In genomic region chr4:80239480-80239879, GRCh38 we compare ENCODE assay signal across 1 cellular context.
TF ChIP-seq lines count a peak whose summit lies in the region.

No MANE protein-coding gene starts in this region.

TF ChIP-seq in SK-N-SH treated with all-trans-retinoic acid at 6 μM for 48 hours, 23 proteins besides CTCF, POLR2A, EP300 and RAD21 (continued from another document):
- TF ChIP-seq ARNTL (CRISPR knock-in tag; IDR thresholded peaks at IDR 0.05; ENCODE audit: borderline replicate concordance, low read depth) (no peak), TOX (CRISPR knock-in tag; IDR thresholded peaks at IDR 0.05; ENCODE audit: borderline replicate concordance) (no peak), ZNF70 (CRISPR knock-in tag; IDR thresholded peaks at IDR 0.05) (no peak), ZFP3 (CRISPR knock-in tag; IDR thresholded peaks at IDR 0.05) (no peak), POU6F1 (CRISPR knock-in tag; IDR thresholded peaks at IDR 0.05; ENCODE audit: borderline replicate concordance, low read depth) (no peak), GLIS3 (CRISPR knock-in tag; IDR thresholded peaks at IDR 0.05) (no peak), PPARA (CRISPR knock-in tag; IDR thresholded peaks at IDR 0.05; ENCODE audit: borderline replicate concordance) (no peak), RARB (CRISPR knock-in tag; IDR thresholded peaks at IDR 0.05) (no peak), TCF4 (CRISPR knock-in tag; IDR thresholded peaks at IDR 0.05; ENCODE audit: borderline replicate concordance) (no peak), SNAI2 (CRISPR knock-in tag; IDR thresholded peaks at IDR 0.05) (no peak), CREB5 (CRISPR knock-in tag; IDR thresholded peaks at IDR 0.05; ENCODE audit: low read depth) (no peak), ZNF565 (CRISPR knock-in tag; conservative IDR thresholded peaks at IDR 0.05; ENCODE audit: low read depth) (no peak), CSRNP3 (CRISPR knock-in tag; IDR thresholded peaks at IDR 0.05) (no peak), ISL1 (CRISPR knock-in tag; IDR thresholded peaks at IDR 0.05) (no peak)
